ENCODE assay signal across 9 cellular contexts in genomic region chr11:67006029-67006884, GRCh38. TPM values are rescaled to one million over a fixed set of nuclear protein-coding genes. Genes with fewer than 3 reads are reported as not detected.
DNase-seq lines count a peak whose midpoint lies in the region; ATAC-seq, FAIRE-seq and TF ChIP-seq lines count a peak whose summit lies in the region.
"Had no signal": no experiment of that assay in that cellular context is flagged by ENCODE, and none has a peak within 500 bp of the region (broad histone marks: within the 10 kb centered on the region; RNA-seq: fewer than 3 reads in every experiment).

No MANE protein-coding gene starts in this region.

- no peak overlapping the region for H2BK120ac ChIP-seq in mesendoderm (ENCODE audit: low read depth, low read length)

- H3K4me3 Mint-ChIP-seq in activated T-cell treated with anti-CD3 and anti-CD28 coated beads, Interleukin-2, amount 50 U/mL, for 24 hours: no peak overlapping the region

- H2BK5ac ChIP-seq in mesendoderm (ENCODE audit: low read length): no peak overlapping the region

- no peaks in the 10 kb centered on the region for H3K79me2 ChIP-seq in mesendoderm (ENCODE audit: control insufficient read depth, insufficient read depth, low read length)

- H2BK15ac ChIP-seq in mesendoderm (replicated peaks; ENCODE audit: low read depth): no peak overlapping the region

- no peaks in the 10 kb centered on the region for H3K9me3 ChIP-seq in kidney (ENCODE audit: control insufficient read depth in 1 of 2, low read length in 2 of 2)

- no peak for FAIRE-seq in kidney (lab: Jason Lieb, UNC)

- TF ChIP-seq CTCF in kidney (IDR thresholded peaks at IDR 0.05; ENCODE audit: borderline replicate concordance, extremely low read depth, insufficient read depth): no peak

- no peaks in the 10 kb centered on the region for H3K27me3 Mint-ChIP-seq in activated T-cell treated with anti-CD3 and anti-CD28 coated beads, Interleukin-2, amount 50 U/mL, for 24 hours

- H3K4me1 ChIP-seq in mesendoderm (ENCODE audit: control insufficient read depth, low read depth, low read length): no peaks in the 10 kb centered on the region
- H3K4me1 ChIP-seq in kidney (ENCODE audit: control insufficient read depth in 1 of 2, insufficient read depth in 1 of 2, low read depth in 1 of 2, low read length in 2 of 2): no peaks in the 10 kb centered on the region

- peak; percentile 58 for DNase-seq in ELR (ENCODE audit: low read depth)
- peak; percentile 74 for DNase-seq in Jurkat, Clone E6-1 (ENCODE audit: low read depth, low spot score)
- peak; percentile 46 for DNase-seq in activated T-cell treated with anti-CD3 and anti-CD28 coated beads, Interleukin-2, amount 50 U/mL, for 24 hours
- DNase-seq in mesendoderm: peak; percentile 86
- no peak for DNase-seq in kidney
- DNase-seq in islet precursor cell: no peak

- peak overlapping the region; percentile 93 for H4K5ac ChIP-seq in mesendoderm (ENCODE audit: low read length)

- no peak overlapping the region for H4K8ac ChIP-seq in mesendoderm (ENCODE audit: low read depth, low read length)

- ATAC-seq in HG02970 (IDR thresholded peaks at IDR 0.05; ENCODE audit: low FRiP score, unreplicated experiment): no peak
- no peak for ATAC-seq in HG03469 (IDR thresholded peaks at IDR 0.05; ENCODE audit: unreplicated experiment)

- no peak overlapping the region for H3K4me2 ChIP-seq in mesendoderm (ENCODE audit: low read length)

- H3K9me3 Mint-ChIP-seq in activated T-cell treated with anti-CD3 and anti-CD28 coated beads, Interleukin-2, amount 50 U/mL, for 24 hours: no peaks in the 10 kb centered on the region

- H3K27ac Mint-ChIP-seq in activated T-cell treated with anti-CD3 and anti-CD28 coated beads, Interleukin-2, amount 50 U/mL, for 24 hours: no peak overlapping the region

- H3K27me3 ChIP-seq in mesendoderm (ENCODE audit: insufficient read depth, low read length, poor library complexity): no peaks in the 10 kb centered on the region

- H3K18ac ChIP-seq in mesendoderm (ENCODE audit: low read length): no peak overlapping the region

- H3K4ac ChIP-seq in mesendoderm (ENCODE audit: low read depth, low read length): no peak overlapping the region

- H3K9ac ChIP-seq in mesendoderm (ENCODE audit: low read length): no peak overlapping the region
- no peak overlapping the region for H3K9ac ChIP-seq in kidney (ENCODE audit: low read length in 2 of 2)

- H3K4me1 Mint-ChIP-seq in activated T-cell treated with anti-CD3 and anti-CD28 coated beads, Interleukin-2, amount 50 U/mL, for 24 hours (ENCODE audit: low read depth): peaks cover 10% of the 10 kb centered on the region

- intact Hi-C loops in kidney (cut with DNase I): no loop called here

- no peak overlapping the region; the same call in 1 of the 2 replicates for H3K4me3 ChIP-seq in Jurkat, Clone E6-1 (ENCODE audit: low read length)
- H3K4me3 ChIP-seq in mesendoderm (ENCODE audit: low read length) (no peak overlapping the region), kidney (ENCODE audit: low read length in 2 of 2) (no peak overlapping the region)

- H3K27ac ChIP-seq in mesendoderm (ENCODE audit: low read depth, low read length) (no peak overlapping the region), kidney (ENCODE audit: low read depth in 2 of 2, low read length in 2 of 2) (no peak overlapping the region)

- H2AK5ac ChIP-seq in mesendoderm (ENCODE audit: low read length): peak overlapping the region; percentile 19

- H3K56ac ChIP-seq in mesendoderm (ENCODE audit: low read length): peak overlapping the region; percentile 9

- H3K36me3 ChIP-seq in mesendoderm (ENCODE audit: control insufficient read depth, insufficient read depth, low read length): no peaks in the 10 kb centered on the region
- no peaks in the 10 kb centered on the region for H3K36me3 ChIP-seq in kidney (ENCODE audit: control insufficient read depth in 1 of 2, insufficient read depth in 2 of 2, low read length in 2 of 2)

- no peaks in the 10 kb centered on the region for H3K36me3 Mint-ChIP-seq in activated T-cell treated with anti-CD3 and anti-CD28 coated beads, Interleukin-2, amount 50 U/mL, for 24 hours (ENCODE audit: low read depth)

- H3K79me1 ChIP-seq in mesendoderm (ENCODE audit: low read length): no peaks in the 10 kb centered on the region

- H3K23ac ChIP-seq in mesendoderm (ENCODE audit: low read length): no peak overlapping the region

- WGBS in mesendoderm (ENCODE audit: extremely low coverage, insufficient coverage, low lambda C conversion rate): no CpG with 5 or more reads among the region's 14 CpGs

RNA-seq across cellular contexts. Expression of gene SYT12, which starts 16.7 kb away (rescaled TPM):
- not detected for polyA plus RNA-seq in Jurkat, Clone E6-1 (2012; ENCODE audit: insufficient read depth, insufficient read length)
- polyA plus RNA-seq in mesendoderm (2013, experiment 1 of 2): 0.37 TPM
- polyA plus RNA-seq in mesendoderm (2013, experiment 2 of 2): 0.34 TPM
- 4.2 TPM for total RNA-seq in kidney
- 0.13 TPM for polyA plus RNA-seq in kidney (ENCODE audit: insufficient read depth, low read depth, low replicate concordance)

RNA-seq across cellular contexts. Expression of gene C11orf86, which starts 31.2 kb away (rescaled TPM):
- polyA plus RNA-seq in Jurkat, Clone E6-1 (2012; ENCODE audit: insufficient read depth, insufficient read length): not detected
- 0.10 TPM for polyA plus RNA-seq in mesendoderm (2013, experiment 1 of 2)
- 0.10 TPM for polyA plus RNA-seq in mesendoderm (2013, experiment 2 of 2)
- total RNA-seq in kidney: not detected
- polyA plus RNA-seq in kidney (ENCODE audit: insufficient read depth, low read depth, low replicate concordance): 0.92 TPM
- total RNA-seq: temporal lobe had no signal

RNA-seq across cellular contexts. Expression of gene PC, which starts 48.1 kb away (rescaled TPM):
- polyA plus RNA-seq in Jurkat, Clone E6-1 (2012; ENCODE audit: insufficient read depth, insufficient read length): 24.2 TPM
- 4.0 TPM for polyA plus RNA-seq in mesendoderm (2013, experiment 1 of 2)
- polyA plus RNA-seq in mesendoderm (2013, experiment 2 of 2): 3.8 TPM
- total RNA-seq in kidney: 20.8 TPM
- polyA plus RNA-seq in kidney (ENCODE audit: insufficient read depth, low read depth, low replicate concordance): 95.2 TPM

RNA-seq across cellular contexts. Expression of gene RHOD, which starts 50.4 kb away (rescaled TPM):
- not detected for polyA plus RNA-seq in Jurkat, Clone E6-1 (2012; ENCODE audit: insufficient read depth, insufficient read length)
- polyA plus RNA-seq in mesendoderm (2013, experiment 1 of 2): 7.9 TPM
- polyA plus RNA-seq in mesendoderm (2013, experiment 2 of 2): 8.5 TPM
- 20.9 TPM for total RNA-seq in kidney
- 50.2 TPM for polyA plus RNA-seq in kidney (ENCODE audit: insufficient read depth, low read depth, low replicate concordance)

Comparison
In these comparisons a context has a peak if more than half of its experiments do, and no peak if none do; other contexts are left out.
1. DNase-seq: peak in ELR (single experiment), Jurkat, Clone E6-1 (single experiment), activated T-cell treated with anti-CD3 and anti-CD28 coated beads, Interleukin-2, amount 50 U/mL, for 24 hours (single experiment) and mesendoderm (single experiment); none in kidney (single experiment) and islet precursor cell (single experiment).